Comparison of ENCODE assay signal across 31 cellular contexts in genomic region chr2:203817147-203817546, GRCh38. TPM values are rescaled to one million over a fixed set of nuclear protein-coding genes. Genes with fewer than 3 reads are reported as not detected.
"Had no signal": no experiment of that assay in that cellular context is flagged by ENCODE, and none has a peak within 500 bp of the region (broad histone marks: within the 10 kb centered on the region; RNA-seq: fewer than 3 reads in every experiment).

No MANE protein-coding gene starts in this region.

- H3K36me3 ChIP-seq: heart right ventricle, left ventricle myocardium inferior, tibial nerve, WERI-Rb-1 had no signal

- H2AFZ ChIP-seq: parathyroid adenoma had no signal

- H3K4me3 ChIP-seq: heart right ventricle, left ventricle myocardium inferior, lung, mucosa of descending colon, tibial nerve had no signal

- H3K4me1 ChIP-seq: foreskin keratinocyte, parathyroid adenoma had no signal

- H3K27ac ChIP-seq: foreskin keratinocyte, left ventricle myocardium inferior, parathyroid adenoma, tibial nerve, WERI-Rb-1 had no signal

- H3K79me2 ChIP-seq: parathyroid adenoma had no signal

- H3K27me3 Mint-ChIP-seq: activated T-helper 17 cell treated with anti-CD3 and anti-CD28 coated beads, Interleukin-2, amount 50 U/mL, for 72 hours; T-helper 17 cell had no signal

- H3K9me3 Mint-ChIP-seq: activated CD4-positive, alpha-beta memory T cell treated with anti-CD3 and anti-CD28 coated beads, Interleukin-2, amount 10 ng/mL, durations not matched to agents 7 days and 5 days; activated T-cell treated with anti-CD3 and anti-CD28 coated beads, Interleukin-2, amount 50 U/mL, for 4 hours; activated T-helper 17 cell treated with anti-CD3 and anti-CD28 coated beads, Interleukin-2, amount 50 U/mL, for 72 hours; endodermal cell; nephron progenitor cell had no signal

- H3K9me3 ChIP-seq: heart right ventricle, left ventricle myocardium inferior, mucosa of descending colon, tibial nerve had no signal

- H3K4me3 Mint-ChIP-seq: activated CD4-positive, alpha-beta memory T cell treated with anti-CD3 and anti-CD28 coated beads, Interleukin-2, amount 10 ng/mL, durations not matched to agents 7 days and 5 days; activated T-cell treated with anti-CD3 and anti-CD28 coated beads, Interleukin-2, amount 50 U/mL, for 4 hours; activated T-helper 17 cell treated with anti-CD3 and anti-CD28 coated beads, Interleukin-2, amount 50 U/mL, for 72 hours; endodermal cell; nephron progenitor cell; T-helper 17 cell had no signal

- ATAC-seq: activated CD4-positive, CD25-positive, alpha-beta regulatory T cell treated with anti-CD3 and anti-CD28 coated beads, Interleukin-2, amount 50 U/mL, for 24 hours; activated T-cell treated with anti-CD3 and anti-CD28 coated beads, Interleukin-2, amount 50 U/mL, for 4 hours; activated T-helper 17 cell treated with anti-CD3 and anti-CD28 coated beads, Interleukin-2, amount 50 U/mL, for 72 hours; esophagus mucosa; foreskin keratinocyte; heart right ventricle; mucosa of descending colon; right cardiac atrium; T-helper 17 cell had no signal

- H3K27ac Mint-ChIP-seq: activated CD4-positive, alpha-beta memory T cell treated with anti-CD3 and anti-CD28 coated beads, Interleukin-2, amount 10 ng/mL, durations not matched to agents 7 days and 5 days; activated T-helper 17 cell treated with anti-CD3 and anti-CD28 coated beads, Interleukin-2, amount 50 U/mL, for 72 hours; endodermal cell; nephron progenitor cell; T-helper 17 cell had no signal

- DNase-seq: activated CD4-positive, alpha-beta memory T cell treated with anti-CD3 and anti-CD28 coated beads, Interleukin-2, amount 10 ng/mL, durations not matched to agents 7 days and 5 days; activated CD4-positive, alpha-beta T cell treated with anti-CD3 and anti-CD28 coated beads for 48 hours; activated gamma-delta T cell treated with Interleukin-2 at 50 U/mL for 16 hours; activated naive CD4-positive, alpha-beta T cell treated with anti-CD3 and anti-CD28 coated beads, Interleukin-2, amount 50 U/mL, for 16 hours; activated T-cell treated with anti-CD3 and anti-CD28 coated beads, Interleukin-2, amount 50 U/mL, for 4 hours; amniotic stem cell; caudate nucleus; cortex of kidney; endodermal cell; foreskin keratinocyte; heart right ventricle; kidney glomerular epithelial cell; left ventricle myocardium inferior; mucosa of descending colon; nephron progenitor cell; right cardiac atrium; stimulated activated CD4-positive, alpha-beta T cell treated with anti-CD3 and anti-CD28 coated beads, Interleukin-2, amount 100 ng/mL, for 48 hours; stimulated activated naive CD4-positive, alpha-beta T cell treated with Interleukin-2 at 50 U/mL for 16 hours; SW 1271; T-helper 17 cell; T1000; WERI-Rb-1 had no signal

- H3K27me3 ChIP-seq: heart right ventricle, tibial nerve had no signal

- H3K9ac ChIP-seq: parathyroid adenoma had no signal

RNA-seq across cellular contexts. Expression of gene CTLA4, which starts 50.4 kb away (rescaled TPM):
- total RNA-seq: chondrocyte, endodermal cell, foreskin keratinocyte, glomerular endothelial cell, right cardiac atrium, temporal lobe, tibial nerve had no signal
